In genomic region chr19:16262618-16263017, GRCh38 we compare ENCODE assay signal across 16 cellular contexts.
A peak's percentile ranks its signal among the peaks of the same experiment; 100 is the strongest.
DNase-seq lines count a peak whose midpoint lies in the region; ATAC-seq and TF ChIP-seq lines count a peak whose summit lies in the region.
"Had no signal": no experiment of that assay in that cellular context is flagged by ENCODE, and none has a peak within 500 bp of the region (broad histone marks: within the 10 kb centered on the region; RNA-seq: fewer than 3 reads in every experiment).

No MANE protein-coding gene starts in this region.

- POLR2A ChIA-PET in naive thymus-derived CD4-positive, alpha-beta T cell (lab: Charles Lee), result interaction anchor here (0.6 to 2.1 kb wide), 11 partner anchors 8 to 120 kb away, joined by 3 to 9 read pairs (median 3); partner anchors contain the start of gene KLF2

- H3K27me3 ChIP-seq in Karpas-422 (ENCODE audit: low read length), result no peaks in the 10 kb centered on the region; the same call in 1 of the 2 replicates
- H3K27me3 ChIP-seq in colonic mucosa, result no peaks in the 10 kb centered on the region
- H3K27me3 ChIP-seq in naive thymus-derived CD4-positive, alpha-beta T cell (ENCODE audit: control insufficient read depth in 2 of 2, insufficient read depth in 2 of 2, low read length in 2 of 2), result no peaks in the 10 kb centered on the region
- no peaks in the 10 kb centered on the region for H3K27me3 ChIP-seq in MG63

- peaks cover 25% of the 10 kb centered on the region; the same call in 1 of the 2 replicates for H4K20me1 ChIP-seq in Karpas-422 (ENCODE audit: insufficient read depth, low read depth, low read length)

- H3K9me3 ChIP-seq in Karpas-422 (ENCODE audit: low read length) (no peaks in the 10 kb centered on the region), colonic mucosa (no peaks in the 10 kb centered on the region), MG63 (no peaks in the 10 kb centered on the region)
- H3K9me3 ChIP-seq in naive thymus-derived CD4-positive, alpha-beta T cell (ENCODE audit: control insufficient read depth in 2 of 3, low read length in 3 of 3), result no peaks in the 10 kb centered on the region

- no peaks in the 10 kb centered on the region for H3K9me3 Mint-ChIP-seq in T-helper 1 cell treated with Interleukin-12 subunit alpha and Interleukin-12 subunit beta and Interleukin-4 antibody, amounts not matched to agents 30 μg/mL and 1 μg/mL, for 36 hours
- peaks cover 0 to 2% (median 0%) of the 10 kb centered on the region in 11 donors for H3K9me3 Mint-ChIP-seq in naive thymus-derived CD4-positive, alpha-beta T cell
- H3K9me3 Mint-ChIP-seq: activated T-cell treated with anti-CD3 and anti-CD28 coated beads, Interleukin-2, amount 50 U/mL, for 4 hours had no signal

- no peak for ATAC-seq in naive thymus-derived CD4-positive, alpha-beta T cell
- ATAC-seq in GM18867 (IDR thresholded peaks at IDR 0.05; ENCODE audit: unreplicated experiment), result no peak
- ATAC-seq: activated T-cell treated with anti-CD3 and anti-CD28 coated beads, Interleukin-2, amount 50 U/mL, for 4 hours; PC-3 had no signal

- peaks cover 67% of the 10 kb centered on the region for H3K4me1 ChIP-seq in Karpas-422 (ENCODE audit: low read length)
- H3K4me1 ChIP-seq in colonic mucosa, result no peaks in the 10 kb centered on the region
- H3K4me1 ChIP-seq in naive thymus-derived CD4-positive, alpha-beta T cell (ENCODE audit: control insufficient read depth in 2 of 2, insufficient read depth in 2 of 2, low read length in 2 of 2), result peaks cover 52 to 53% of the 10 kb centered on the region in 2 donors

- no peak overlapping the region for H3K27ac Mint-ChIP-seq in T-helper 1 cell treated with Interleukin-12 subunit alpha and Interleukin-12 subunit beta and Interleukin-4 antibody, amounts not matched to agents 30 μg/mL and 1 μg/mL, for 36 hours
- H3K27ac Mint-ChIP-seq in naive thymus-derived CD4-positive, alpha-beta T cell, result peak overlapping the region in 5 of 9 donors; percentile 27 to 84 (median 76)

- CTCF ChIA-PET in naive thymus-derived CD4-positive, alpha-beta T cell (lab: Charles Lee), result interaction anchor here (0.6 to 2.8 kb wide), 4 partner anchors 9 to 154 kb away, joined by 3 to 6 read pairs (median 4); no protein-coding TSS in a partner anchor

- intact Hi-C loops in colonic mucosa (cut with DNase I), result no loop called here
- intact Hi-C loops in naive thymus-derived CD4-positive, alpha-beta T cell (cut with micrococcal nuclease), result loop anchor here in 1 of 2 donors (5.0 kb wide), 1 partner anchor 60 kb away; the partner anchor contains the start of gene KLF2

- H3K9me2 ChIP-seq in Karpas-422 (replicated peaks; ENCODE audit: insufficient read depth, low read length), result no peaks in the 10 kb centered on the region

- H3K36me3 ChIP-seq in Karpas-422 (ENCODE audit: insufficient read depth, low read length) (no peaks in the 10 kb centered on the region), colonic mucosa (no peaks in the 10 kb centered on the region), MG63 (no peaks in the 10 kb centered on the region)
- H3K36me3 ChIP-seq in naive thymus-derived CD4-positive, alpha-beta T cell (ENCODE audit: control insufficient read depth in 2 of 3, insufficient read depth in 3 of 3, low read length in 3 of 3), result no peaks in the 10 kb centered on the region

- H3K36me3 Mint-ChIP-seq in T-helper 1 cell treated with Interleukin-12 subunit alpha and Interleukin-12 subunit beta and Interleukin-4 antibody, amounts not matched to agents 30 μg/mL and 1 μg/mL, for 36 hours (ENCODE audit: low read depth), result peaks cover 5% of the 10 kb centered on the region
- peaks cover 0 to 5% (median 0%) of the 10 kb centered on the region in 5 donors for H3K36me3 Mint-ChIP-seq in naive thymus-derived CD4-positive, alpha-beta T cell

- H3K79me2 ChIP-seq in Karpas-422 (ENCODE audit: low read length), result no peaks in the 10 kb centered on the region

- H3K27me3 Mint-ChIP-seq in T-helper 1 cell treated with Interleukin-12 subunit alpha and Interleukin-12 subunit beta and Interleukin-4 antibody, amounts not matched to agents 30 μg/mL and 1 μg/mL, for 36 hours (ENCODE audit: low read depth), result peaks cover 23% of the 10 kb centered on the region
- peaks cover 0 to 28% (median 0%) of the 10 kb centered on the region in 5 donors for H3K27me3 Mint-ChIP-seq in naive thymus-derived CD4-positive, alpha-beta T cell

- H3K4me2 ChIP-seq in Karpas-422 (ENCODE audit: low read depth, low read length, poor library complexity, severe bottlenecking), result peak overlapping the region; percentile 75

- H3K9ac ChIP-seq in Karpas-422 (ENCODE audit: low read length) (peak overlapping the region; percentile 28; the same call in 1 of the 2 replicates), colonic mucosa (ENCODE audit: low read depth in 2 of 2, low read length in 2 of 2) (no peak overlapping the region)

- no peak overlapping the region for H3K27ac ChIP-seq in Karpas-422 (ENCODE audit: low read length)
- no peak overlapping the region for H3K27ac ChIP-seq in colonic mucosa
- no peak overlapping the region for H3K27ac ChIP-seq in naive thymus-derived CD4-positive, alpha-beta T cell (ENCODE audit: low read depth, low read length)

- H2AFZ ChIP-seq in Karpas-422 (ENCODE audit: low read length), result no peak overlapping the region

- peaks cover 40% of the 10 kb centered on the region for H3K4me1 Mint-ChIP-seq in T-helper 1 cell treated with Interleukin-12 subunit alpha and Interleukin-12 subunit beta and Interleukin-4 antibody, amounts not matched to agents 30 μg/mL and 1 μg/mL, for 36 hours (ENCODE audit: low read depth)
- H3K4me1 Mint-ChIP-seq in naive thymus-derived CD4-positive, alpha-beta T cell, result peaks cover 42 to 66% (median 56%) of the 10 kb centered on the region in 7 donors

- TF ChIP-seq CTCF in colonic mucosa (IDR thresholded peaks at IDR 0.05), result no peak

- peak overlapping the region; percentile 58 for H3K4me3 ChIP-seq in Karpas-422 (ENCODE audit: low read length)
- H3K4me3 ChIP-seq in colonic mucosa, result no peak overlapping the region
- no peak overlapping the region for H3K4me3 ChIP-seq in naive thymus-derived CD4-positive, alpha-beta T cell (ENCODE audit: low read length)
- no peak overlapping the region for H3K4me3 ChIP-seq in MG63

- no peak for DNase-seq in T-helper 1 cell
- DNase-seq in Karpas-422, result no peak
- peak; percentile 72 for DNase-seq in colonic mucosa
- no peak for DNase-seq in naive thymus-derived CD4-positive, alpha-beta T cell
- DNase-seq in Kasumi-1 (lab: John Stamatoyannopoulos, UW), result no peak
- no peak for DNase-seq in MG63
- DNase-seq: activated T-cell treated with anti-CD3 and anti-CD28 coated beads, Interleukin-2, amount 50 U/mL, for 4 hours; central memory CD4-positive, alpha-beta T cell; GDM1; NCI-H1436; PC-3; stimulated activated CD4-positive, alpha-beta T cell treated with anti-CD3 and anti-CD28 coated beads, Interleukin-4, amount 100 ng/mL, for 24 hours; substantia nigra; T-helper 9 cell had no signal

- peak overlapping the region; percentile 50 for H3K4me3 Mint-ChIP-seq in T-helper 1 cell treated with Interleukin-12 subunit alpha and Interleukin-12 subunit beta and Interleukin-4 antibody, amounts not matched to agents 30 μg/mL and 1 μg/mL, for 36 hours
- H3K4me3 Mint-ChIP-seq in naive thymus-derived CD4-positive, alpha-beta T cell, result peak overlapping the region; percentile 46 to 86 (median 66)
